8 cellular contexts compared by ENCODE assay signal in genomic region chr13:42039946-42040729, GRCh38. TPM values are rescaled to one million over a fixed set of nuclear protein-coding genes. Genes with fewer than 3 reads are reported as not detected.
DNase-seq lines count a peak whose midpoint lies in the region; ATAC-seq and TF ChIP-seq lines count a peak whose summit lies in the region.

No MANE protein-coding gene starts in this region.

- H3K9ac ChIP-seq in BLaER1 treated with 17β-estradiol and CSF1 and Interleukin-3, amounts not matched to agents 10 nM and 100 nM: peak overlapping the region; percentile 90 to 98 (median 91)
- peak overlapping the region; percentile 89 for H3K9ac ChIP-seq in mesenchymal stem cell (ENCODE audit: low read length)

- peak overlapping the region; percentile 92 for H2BK120ac ChIP-seq in mesenchymal stem cell (ENCODE audit: low read depth, low read length)

- peak overlapping the region; percentile 98 for H2BK15ac ChIP-seq in mesenchymal stem cell (ENCODE audit: low read depth, poor library complexity, severe bottlenecking)

- peak overlapping the region; percentile 92 to 98 for H3K18ac ChIP-seq in mesenchymal stem cell (ENCODE audit: low read depth in 1 of 2, low read length in 2 of 2)

- H2BK5ac ChIP-seq in mesenchymal stem cell (ENCODE audit: low read depth, low read length, poor library complexity, severe bottlenecking): peak overlapping the region; percentile 95

- H3K4me2 ChIP-seq in BLaER1 treated with 17β-estradiol and CSF1 and Interleukin-3, amounts not matched to agents 10 nM and 100 nM: peak overlapping the region; percentile 83 to 96 (median 91)
- H3K4me2 ChIP-seq in mesenchymal stem cell (ENCODE audit: low read length, poor library complexity, severe bottlenecking): peak overlapping the region; percentile 81

- H3K27me3 ChIP-seq in BLaER1 treated with 17β-estradiol and CSF1 and Interleukin-3, amounts not matched to agents 10 nM and 100 nM: peaks cover 2 to 15% (median 5%) of the 10 kb centered on the region in 11 experiments; a peak in 11 of 22 replicates
- H3K27me3 ChIP-seq in effector memory CD4-positive, alpha-beta T cell (replicated peaks; ENCODE audit: control insufficient read depth, insufficient read depth, low read length, poor library complexity, severe bottlenecking): no peaks in the 10 kb centered on the region
- H3K27me3 ChIP-seq in mesenchymal stem cell (ENCODE audit: control insufficient read depth in 1 of 2, insufficient read depth in 1 of 2, low read length in 2 of 2): no peaks in the 10 kb centered on the region

- H3K79me1 ChIP-seq in mesenchymal stem cell (replicated peaks; ENCODE audit: low read length, poor library complexity, severe bottlenecking): peaks cover 10% of the 10 kb centered on the region

- H3K9me3 ChIP-seq in BLaER1 treated with 17β-estradiol and CSF1 and Interleukin-3, amounts not matched to agents 10 nM and 100 nM (replicated peaks in 1 of 11): peaks cover 0 to 10% (median 2%) of the 10 kb centered on the region in 11 experiments; a peak in 8 of 22 replicates
- H3K9me3 ChIP-seq in effector memory CD4-positive, alpha-beta T cell (ENCODE audit: control insufficient read depth, low read length): no peaks in the 10 kb centered on the region
- H3K9me3 ChIP-seq in mesenchymal stem cell (ENCODE audit: control insufficient read depth, low read length): peaks cover 15% of the 10 kb centered on the region

- H2BK12ac ChIP-seq in mesenchymal stem cell (ENCODE audit: low read length in 2 of 2): peak overlapping the region in 1 of 2 experiments; percentile 29

- peak overlapping the region; percentile 73 to 91 (median 87) for H3K4me3 ChIP-seq in BLaER1 treated with 17β-estradiol and CSF1 and Interleukin-3, amounts not matched to agents 10 nM and 100 nM
- peak overlapping the region; percentile 85 for H3K4me3 ChIP-seq in effector memory CD4-positive, alpha-beta T cell (ENCODE audit: insufficient read depth, low read depth, low read length, poor library complexity, severe bottlenecking)
- H3K4me3 ChIP-seq in mesenchymal stem cell (ENCODE audit: insufficient read depth in 1 of 2, low read depth in 1 of 2, low read length in 2 of 2): peak overlapping the region; percentile 76 to 81

- under 1% methylated on average over 34 of the region's 91 CpGs for WGBS in mesenchymal stem cell

- peak overlapping the region; percentile 64 for H4K8ac ChIP-seq in mesenchymal stem cell (ENCODE audit: low read length)

- DNase-seq in NCI-H69 (lab: John Stamatoyannopoulos, UW) (peak; percentile 91), mesenchymal stem cell (peak; percentile 89)
- peak; percentile 93 for DNase-seq in activated CD8-positive, alpha-beta memory T cell treated with anti-CD3 and anti-CD28 coated beads for 24 hours
- DNase-seq in effector memory CD4-positive, alpha-beta T cell: peak; percentile 81 to 84 (median 84)
- peak; percentile 69 for DNase-seq in stimulated activated CD8-positive, alpha-beta memory T cell treated with anti-CD3 and anti-CD28 coated beads, Interleukin-12 subunit alpha, Interleukin-12 subunit beta, amount 100 ng/mL, for 24 hours (ENCODE audit: extremely low read depth)

- peak; percentile 96 for TF ChIP-seq POLR2A in GM19099 (IDR thresholded peaks at IDR 0.05; ENCODE audit: extremely low read depth, insufficient read length, low read depth)

- H3K4ac ChIP-seq in mesenchymal stem cell (ENCODE audit: low read depth in 1 of 2, low read length in 2 of 2): peak overlapping the region in 1 of 2 experiments; percentile 94

- peak; percentile 67 for ATAC-seq in HG03354 (IDR thresholded peaks at IDR 0.05; ENCODE audit: poor library complexity, severe bottlenecking, unreplicated experiment)

- H4K20me1 ChIP-seq in BLaER1 treated with 17β-estradiol and CSF1 and Interleukin-3, amounts not matched to agents 10 nM and 100 nM: peaks cover 0 to 42% (median 38%) of the 10 kb centered on the region in 11 experiments; a peak in 16 of 22 replicates

- no peak overlapping the region for H3K23ac ChIP-seq in mesenchymal stem cell (ENCODE audit: low read length in 2 of 2)

- H3K14ac ChIP-seq in mesenchymal stem cell (ENCODE audit: low read length in 2 of 2): peak overlapping the region in 1 of 2 experiments; percentile 20

- H3K4me1 ChIP-seq in BLaER1 treated with 17β-estradiol and CSF1 and Interleukin-3, amounts not matched to agents 10 nM and 100 nM: peaks cover 9 to 37% (median 24%) of the 10 kb centered on the region in 10 experiments
- peaks cover 4% of the 10 kb centered on the region for H3K4me1 ChIP-seq in effector memory CD4-positive, alpha-beta T cell (ENCODE audit: control insufficient read depth, insufficient read depth, low read length, poor library complexity, severe bottlenecking)
- peaks cover 12% of the 10 kb centered on the region for H3K4me1 ChIP-seq in mesenchymal stem cell (ENCODE audit: control insufficient read depth, insufficient read depth, low read depth, low read length)

- no peak overlapping the region for H2AK5ac ChIP-seq in mesenchymal stem cell (ENCODE audit: low read length, severe bottlenecking)

- H3K36me3 ChIP-seq in BLaER1 treated with 17β-estradiol and CSF1 and Interleukin-3, amounts not matched to agents 10 nM and 100 nM: peaks cover 0 to 16% (median 7%) of the 10 kb centered on the region in 11 experiments; a peak in 8 of 22 replicates
- no peaks in the 10 kb centered on the region for H3K36me3 ChIP-seq in effector memory CD4-positive, alpha-beta T cell (ENCODE audit: control insufficient read depth, insufficient read depth, low read length)
- H3K36me3 ChIP-seq in mesenchymal stem cell (ENCODE audit: control insufficient read depth in 1 of 2, insufficient read depth in 2 of 2, low read depth in 1 of 2, low read length in 2 of 2): peaks cover 0 to 3% of the 10 kb centered on the region in 2 experiments

- peak overlapping the region; percentile 68 for H4K91ac ChIP-seq in mesenchymal stem cell (ENCODE audit: low read length)

- peak overlapping the region; percentile 82 to 97 (median 92) for H3K27ac ChIP-seq in BLaER1 treated with 17β-estradiol and CSF1 and Interleukin-3, amounts not matched to agents 10 nM and 100 nM
- peak overlapping the region; percentile 63 for H3K27ac ChIP-seq in effector memory CD4-positive, alpha-beta T cell (ENCODE audit: insufficient read depth, low read length, poor library complexity, severe bottlenecking)
- H3K27ac ChIP-seq in mesenchymal stem cell (ENCODE audit: low read length, poor library complexity, severe bottlenecking): peak overlapping the region; percentile 90

- H2AFZ ChIP-seq in mesenchymal stem cell (ENCODE audit: low read depth, low read length): peak overlapping the region; percentile 44

RNA-seq across cellular contexts. Expression of gene DGKH, which starts 8.3 kb away (rescaled TPM):
- polyA plus RNA-seq in mesenchymal stem cell (2013, experiment 1 of 2): 3.5 TPM
- polyA plus RNA-seq in mesenchymal stem cell (2013, experiment 2 of 2): 3.9 TPM

Comparison
In these comparisons a context has a peak if more than half of its experiments do, and no peak if none do; other contexts are left out.
1. Peak in every context shown above with its lines: DNase-seq, ATAC-seq, H3K4me3 ChIP-seq and H3K27ac ChIP-seq.